3 cellular contexts compared by ENCODE assay signal in genomic region chr1:112737573-112737972, GRCh38.
TF ChIP-seq lines count a peak whose summit lies in the region.

No MANE protein-coding gene starts in this region.

TF ChIP-seq in SK-N-SH, 30 proteins besides CTCF, POLR2A, EP300 and RAD21:
- TF ChIP-seq TAF1 (IDR thresholded peaks at IDR 0.05; ENCODE audit: borderline replicate concordance, low read depth, low read length) (no peak), FOSL2 (IDR thresholded peaks at IDR 0.05; ENCODE audit: borderline replicate concordance, low read depth) (no peak), MEF2A (IDR thresholded peaks at IDR 0.05; ENCODE audit: borderline replicate concordance, low read depth) (no peak), MXI1 (IDR thresholded peaks at IDR 0.05; ENCODE audit: low read depth, low read length) (no peak), RFX5 (IDR thresholded peaks at IDR 0.05; ENCODE audit: low read length) (no peak), JUND (IDR thresholded peaks at IDR 0.05) (no peak), SMC3 (IDR thresholded peaks at IDR 0.05; ENCODE audit: low read depth, low read length) (no peak), IRF3 (IDR thresholded peaks at IDR 0.05; ENCODE audit: low read depth, low read length) (no peak), USF2 (IDR thresholded peaks at IDR 0.05; ENCODE audit: borderline replicate concordance, low read depth, low read length) (no peak)

TF ChIP-seq in SK-N-SH treated with all-trans-retinoic acid at 6 μM for 48 hours, 23 proteins besides CTCF, POLR2A, EP300 and RAD21:
- TF ChIP-seq PPARA (CRISPR knock-in tag; IDR thresholded peaks at IDR 0.05; ENCODE audit: borderline replicate concordance) (no peak), CREB5 (CRISPR knock-in tag; IDR thresholded peaks at IDR 0.05; ENCODE audit: low read depth) (no peak), CSRNP3 (CRISPR knock-in tag; IDR thresholded peaks at IDR 0.05) (no peak), ISL1 (CRISPR knock-in tag; IDR thresholded peaks at IDR 0.05) (no peak), ARNTL (CRISPR knock-in tag; IDR thresholded peaks at IDR 0.05; ENCODE audit: borderline replicate concordance, low read depth) (no peak), OSR1 (CRISPR knock-in tag; IDR thresholded peaks at IDR 0.05) (no peak), CSDC2 (CRISPR knock-in tag; IDR thresholded peaks at IDR 0.05) (no peak), ZNF565 (CRISPR knock-in tag; conservative IDR thresholded peaks at IDR 0.05; ENCODE audit: low read depth) (no peak), ZFP30 (CRISPR knock-in tag; IDR thresholded peaks at IDR 0.05) (no peak), PATZ1 (CRISPR knock-in tag; IDR thresholded peaks at IDR 0.05; ENCODE audit: borderline replicate concordance) (no peak), ZC3H10 (CRISPR knock-in tag; IDR thresholded peaks at IDR 0.05) (no peak)

TF ChIP-seq in IMR-90, 13 proteins besides CTCF, POLR2A, EP300 and RAD21:
- TF ChIP-seq SMC3 (IDR thresholded peaks at IDR 0.05; ENCODE audit: low read depth, low read length) (no peak), USF2 (IDR thresholded peaks at IDR 0.05; ENCODE audit: low read depth, low read length) (no peak), CEBPB (IDR thresholded peaks at IDR 0.05; ENCODE audit: low read depth, low read length) (no peak), ELK1 (IDR thresholded peaks at IDR 0.05; ENCODE audit: borderline replicate concordance, low read depth, low read length) (no peak)
